10 cellular contexts compared by ENCODE assay signal in genomic region chr1:179447489-179447888, GRCh38.
DNase-seq lines count a peak whose midpoint lies in the region; ATAC-seq and TF ChIP-seq lines count a peak whose summit lies in the region.
"Had no signal": no experiment of that assay in that cellular context is flagged by ENCODE, and none has a peak within 500 bp of the region (broad histone marks: within the 10 kb centered on the region; RNA-seq: fewer than 3 reads in every experiment).

No MANE protein-coding gene starts in this region.

- H3K4me3 ChIP-seq in breast epithelium (no peak overlapping the region), NB4 (ENCODE audit: low read depth, low read length) (no peak overlapping the region), colonic mucosa (no peak overlapping the region)
- H3K4me3 ChIP-seq: gastrocnemius medialis had no signal

- no peaks in the 10 kb centered on the region for H3K36me3 Mint-ChIP-seq in MCF 10A (ENCODE audit: insufficient read depth, unreplicated experiment)

- no peak overlapping the region for H3K4me3 Mint-ChIP-seq in MCF 10A (ENCODE audit: unreplicated experiment)

- ATAC-seq in HG02678 (IDR thresholded peaks at IDR 0.05; ENCODE audit: unreplicated experiment) (no peak), HG02759 (IDR thresholded peaks at IDR 0.05; ENCODE audit: unreplicated experiment) (no peak)
- ATAC-seq: gastrocnemius medialis had no signal

- H3K4me1 Mint-ChIP-seq in MCF 10A (ENCODE audit: insufficient read depth, unreplicated experiment): no peaks in the 10 kb centered on the region

- H3K36me3 ChIP-seq in breast epithelium: no peaks in the 10 kb centered on the region
- H3K36me3 ChIP-seq in colonic mucosa: no peaks in the 10 kb centered on the region
- H3K36me3 ChIP-seq: gastrocnemius medialis had no signal

- H3K9ac ChIP-seq in colonic mucosa (ENCODE audit: low read depth in 2 of 2, low read length in 2 of 2): no peak overlapping the region

- peak; percentile 25 for TF ChIP-seq CTCF in MCF 10A (IDR thresholded peaks at IDR 0.05; ENCODE audit: unreplicated experiment)
- no peak for TF ChIP-seq CTCF in breast epithelium (IDR thresholded peaks at IDR 0.05)
- peak; percentile 35 for TF ChIP-seq CTCF in NB4 (IDR thresholded peaks at IDR 0.05; ENCODE audit: low read depth, low read length)
- TF ChIP-seq CTCF in colonic mucosa (IDR thresholded peaks at IDR 0.05): no peak

- no peak overlapping the region for H3K27ac Mint-ChIP-seq in MCF 10A (ENCODE audit: low read depth, unreplicated experiment)

- H3K27me3 Mint-ChIP-seq in MCF 10A (ENCODE audit: insufficient read depth, unreplicated experiment): no peaks in the 10 kb centered on the region

- peak; percentile 39 for DNase-seq in MCF 10A (ENCODE audit: unreplicated experiment)
- DNase-seq in breast epithelium (ENCODE audit: low spot score in 2 of 2): no peak
- peak; percentile 35 for DNase-seq in NB4 (ENCODE audit: low read depth)
- DNase-seq in colonic mucosa: peak; percentile 22
- DNase-seq in activated CD4-positive, CD25-positive, alpha-beta regulatory T cell (lab: John Stamatoyannopoulos, UW): no peak
- no peak for DNase-seq in dedifferentiated amniotic fluid mesenchymal stem cell (ENCODE audit: extremely low spot score)
- DNase-seq: gastrocnemius medialis, NCI-H446 treated with DMSO at 0.1 percent for 48 hours had no signal

- no peak for TF ChIP-seq POLR2A in breast epithelium (IDR thresholded peaks at IDR 0.05)
- no peak for TF ChIP-seq POLR2A in NB4 (IDR thresholded peaks at IDR 0.05; ENCODE audit: extremely low read depth, insufficient read length)

- H3K27ac ChIP-seq in breast epithelium (no peak overlapping the region), colonic mucosa (no peak overlapping the region)
- H3K27ac ChIP-seq: gastrocnemius medialis had no signal

- H3K4me1 ChIP-seq in breast epithelium (no peaks in the 10 kb centered on the region), colonic mucosa (no peaks in the 10 kb centered on the region)
- H3K4me1 ChIP-seq: gastrocnemius medialis had no signal

- CTCF ChIA-PET in MCF 10A (lab: Yijun Ruan, JAX): interaction anchor here (0.6 to 2.7 kb wide), 13 partner anchors 9 to 216 kb away, joined by 3 to 16 read pairs (median 3); no protein-coding TSS in a partner anchor

- H3K9me3 ChIP-seq in breast epithelium (no peaks in the 10 kb centered on the region), colonic mucosa (no peaks in the 10 kb centered on the region)
- H3K9me3 ChIP-seq: gastrocnemius medialis had no signal

- POLR2A ChIA-PET in MCF 10A (lab: Yijun Ruan, JAX): no interaction called here

- peaks cover 9% of the 10 kb centered on the region for H3K9me3 Mint-ChIP-seq in MCF 10A (ENCODE audit: unreplicated experiment)

- intact Hi-C loops in MCF 10A (cut with micrococcal nuclease): loop anchor here (5.0 kb wide), 1 partner anchor 195 kb away; no protein-coding TSS in a partner anchor
- intact Hi-C loops in breast epithelium (cut with DNase I; ENCODE audit: low total_unique reads): no loop called here
- intact Hi-C loops in colonic mucosa (cut with DNase I): no loop called here

- no TSS peak for BruUV-seq in MCF 10A (replicated peaks; lab: Mats Ljungman, UMichigan)

- H3K27me3 ChIP-seq in breast epithelium (no peaks in the 10 kb centered on the region), colonic mucosa (no peaks in the 10 kb centered on the region)
- H3K27me3 ChIP-seq: gastrocnemius medialis had no signal

Comparison
In these comparisons a context has a peak if more than half of its experiments do, and no peak if none do; other contexts are left out.
1. DNase-seq: peak in MCF 10A (single experiment), NB4 (single experiment) and colonic mucosa (single experiment); none in breast epithelium (0 of 2), activated CD4-positive, CD25-positive, alpha-beta regulatory T cell (0 of 4) and dedifferentiated amniotic fluid mesenchymal stem cell (single experiment).
2. CTCF ChIP-seq: peak in MCF 10A (single experiment) and NB4 (single experiment); none in breast epithelium (0 of 3) and colonic mucosa (single experiment).